ENCODE assay signal across 19 cellular contexts in genomic region chr11:1301220-1302000, GRCh38. TPM values are rescaled to one million over a fixed set of nuclear protein-coding genes. Genes with fewer than 3 reads are reported as not detected.
DNase-seq lines count a peak whose midpoint lies in the region; ATAC-seq and TF ChIP-seq lines count a peak whose summit lies in the region.
"Had no signal": no experiment of that assay in that cellular context is flagged by ENCODE, and none has a peak within 500 bp of the region (broad histone marks: within the 10 kb centered on the region; RNA-seq: fewer than 3 reads in every experiment).

No MANE protein-coding gene starts in this region.

- no peak for TF ChIP-seq CTCF in brain (conservative IDR thresholded peaks at IDR 0.05)
- TF ChIP-seq CTCF in lung (IDR thresholded peaks at IDR 0.05; ENCODE audit: control extremely low read depth, extremely low read depth), result no peak

- no peak overlapping the region for H3K27ac ChIP-seq in lung (ENCODE audit: low read depth in 1 of 2, low read length in 1 of 2)
- peak overlapping the region; percentile 64 for H3K27ac ChIP-seq in temporal lobe (ENCODE audit: low read depth, low read length)
- H3K27ac ChIP-seq: epithelial cell of prostate had no signal

- WGBS in lung, 2 donors, result 82 to 88% methylated on average over 22 of the region's 22 CpGs

- H3K9me3 ChIP-seq in lung (ENCODE audit: control insufficient read depth in 2 of 2, insufficient read depth in 1 of 2, low read length in 1 of 2), result no peaks in the 10 kb centered on the region
- H3K9me3 ChIP-seq: adrenal gland, BE2C had no signal

- DNase-seq in MV-4-11 (lab: John Stamatoyannopoulos, UW) (peak; percentile 4), lung (ENCODE audit: low spot score) (peak; percentile 15), OCI-M2 (lab: John Stamatoyannopoulos, UW; ENCODE audit: unreplicated experiment) (no peak)
- DNase-seq in stimulated activated CD4-positive, alpha-beta T cell treated with anti-CD3 and anti-CD28 coated beads, Interleukin-12 subunit alpha, Interleukin-12 subunit beta, amount 100 ng/mL, for 4 hours, result no peak
- DNase-seq: activated CD4-positive, alpha-beta T cell treated with anti-CD3 and anti-CD28 coated beads for 4 hours; BE2C; cerebellar nuclear complex; HFFc6; natural killer cell; NCI-H187 treated with DMSO at 0.1 percent for 48 hours; NCI-H524 treated with DMSO at 0.1 percent for 48 hours; OCI-M1; T-helper 9 cell had no signal

- ATAC-seq in lung (ENCODE audit: insufficient read depth, low FRiP score) (no peak), HG03025 (IDR thresholded peaks at IDR 0.05; ENCODE audit: low FRiP score, unreplicated experiment) (no peak)
- ATAC-seq: natural killer cell had no signal

- no peaks in the 10 kb centered on the region for H3K27me3 Mint-ChIP-seq in brain

- peaks cover 14% of the 10 kb centered on the region for H3K36me3 Mint-ChIP-seq in brain
- H3K36me3 Mint-ChIP-seq: natural killer cell had no signal

- peaks cover 78% of the 10 kb centered on the region for H3K4me1 Mint-ChIP-seq in brain

- no peak overlapping the region for H3K4me3 ChIP-seq in lung
- H3K4me3 ChIP-seq: adrenal gland had no signal

- H3K27me3 ChIP-seq in lung (ENCODE audit: control insufficient read depth, insufficient read depth), result no peaks in the 10 kb centered on the region
- H3K27me3 ChIP-seq: adrenal gland, BE2C had no signal

- H3K36me3 ChIP-seq in lung (ENCODE audit: control insufficient read depth in 2 of 2, insufficient read depth in 2 of 2, low read length in 2 of 2), result peaks cover 0 to 20% of the 10 kb centered on the region in 2 donors
- H3K36me3 ChIP-seq: BE2C had no signal

- H3K4me1 ChIP-seq in lung (ENCODE audit: control insufficient read depth in 2 of 2, insufficient read depth in 2 of 2, low read length in 2 of 2), result peaks cover 2 to 60% of the 10 kb centered on the region in 2 donors
- H3K4me1 ChIP-seq: BE2C had no signal

- H3K9me3 Mint-ChIP-seq in brain, result peaks cover 0 to 2% (median 0%) of the 10 kb centered on the region in 5 experiments
- H3K9me3 Mint-ChIP-seq: activated T-helper 1 cell treated with anti-CD3 and anti-CD28 coated beads, Interleukin-12 subunit alpha, Interleukin-12 subunit beta, Interleukin-2, Interleukin-4 antibody, amounts not matched to agents 30 ng/mL and 10 ng/mL and 1 ng/mL, durations not matched to agents 14 hours and 24 hours and 36 hours; HFFc6; natural killer cell had no signal

- H3K27ac Mint-ChIP-seq in brain, result peak overlapping the region in 3 of 5 experiments; percentile 45 to 75 (median 70)
- H3K27ac Mint-ChIP-seq: activated T-helper 1 cell treated with anti-CD3 and anti-CD28 coated beads, Interleukin-12 subunit alpha, Interleukin-12 subunit beta, Interleukin-2, Interleukin-4 antibody, amounts not matched to agents 30 ng/mL and 10 ng/mL and 1 ng/mL, durations not matched to agents 14 hours and 24 hours and 36 hours; HFFc6 had no signal

- H3K4me3 Mint-ChIP-seq in brain, result peak overlapping the region in 1 of 5 experiments; percentile 14
- H3K4me3 Mint-ChIP-seq: activated T-helper 1 cell treated with anti-CD3 and anti-CD28 coated beads, Interleukin-12 subunit alpha, Interleukin-12 subunit beta, Interleukin-2, Interleukin-4 antibody, amounts not matched to agents 30 ng/mL and 10 ng/mL and 1 ng/mL, durations not matched to agents 14 hours and 24 hours and 36 hours; HFFc6; natural killer cell had no signal

RNA-seq across cellular contexts. Expression of gene TOLLIP, which starts 8.0 kb away (rescaled TPM):
- 58.5 TPM for polyA plus RNA-seq in brain (ENCODE audit: insufficient read depth, low read depth, low replicate concordance)
- 10 to 100 TPM; 26.9 to 79.4 TPM for total RNA-seq in lung
- polyA plus RNA-seq in lung, result 10 to 100 TPM; 39.2 to 47.7 TPM
- 21.4 TPM for total RNA-seq in temporal lobe

Comparison
In these comparisons a context has a peak if more than half of its experiments do, and no peak if none do; other contexts are left out.
1. DNase-seq: peak in MV-4-11 (single experiment) and lung (single experiment); none in stimulated activated CD4-positive, alpha-beta T cell treated with anti-CD3 and anti-CD28 coated beads, Interleukin-12 subunit alpha, Interleukin-12 subunit beta, amount 100 ng/mL, for 4 hours (single experiment) and OCI-M2 (single experiment).